ENCODE assay signal across 18 cellular contexts in genomic region chr15:63323798-63324651, GRCh38. TPM values are rescaled to one million over a fixed set of nuclear protein-coding genes. Genes with fewer than 3 reads are reported as not detected.
DNase-seq lines count a peak whose midpoint lies in the region; ATAC-seq, FAIRE-seq and TF ChIP-seq lines count a peak whose summit lies in the region.
"Had no signal": no experiment of that assay in that cellular context is flagged by ENCODE, and none has a peak within 500 bp of the region (broad histone marks: within the 10 kb centered on the region; RNA-seq: fewer than 3 reads in every experiment).

No MANE protein-coding gene starts in this region.

- TF ChIP-seq RAD21 in K562 (CRISPR knock-in tag; conservative IDR thresholded peaks at IDR 0.05 in 1 of 2, IDR thresholded peaks at IDR 0.05 in 1 of 2): no peak

- CTCF ChIA-PET in K562 (lab: Yijun Ruan, JAX; ENCODE audit: low intra/inter-chr PET ratio): no interaction called here

- H3K36me3 ChIP-seq in GM23248 (ENCODE audit: low read depth) (no peaks in the 10 kb centered on the region), K562 (ENCODE audit: control insufficient read depth, insufficient read depth, low read length) (no peaks in the 10 kb centered on the region)
- H3K36me3 ChIP-seq: upper lobe of right lung had no signal

- DNase-seq in AG10803 (ENCODE audit: low read depth) (peak; percentile 29), GM23248 (peak; percentile 67), K562 (ENCODE audit: extremely low read depth in 1 of 4, low spot score in 3 of 4) (no peak), midbrain (lab: John Stamatoyannopoulos, UW) (peak; percentile 4), RKO (ENCODE audit: low spot score) (no peak), NCI-H510A treated with DMSO at 0.1 percent for 48 hours (lab: John Stamatoyannopoulos, UW) (no peak), ACHN (no peak)
- DNase-seq: activated gamma-delta T cell treated with Interleukin-2 at 50 U/mL for 16 hours; AML-193; DMS153; NCI-H2081 treated with DMSO at 0.1 percent for 48 hours; SHP77; stimulated activated naive B cell treated with anti-CD40 and anti-IgM and Interleukin-4, amounts not matched to agents 10 μg/mL and 1 μg/mL and 100 μg/mL, for 72 hours; T1000; upper lobe of right lung had no signal

- H4K20me1 ChIP-seq in GM23248 (ENCODE audit: insufficient read depth) (no peaks in the 10 kb centered on the region), K562 (replicated peaks; ENCODE audit: control insufficient read depth, insufficient read depth, low read length) (no peaks in the 10 kb centered on the region)

- no peak overlapping the region for H3K27ac ChIP-seq in GM23248
- H3K27ac ChIP-seq in K562 (ENCODE audit: extremely low read depth, low read depth, low read length): no peak overlapping the region
- H3K27ac ChIP-seq: upper lobe of right lung had no signal

- H3K9me3 ChIP-seq in GM23248 (ENCODE audit: low read depth) (no peaks in the 10 kb centered on the region), K562 (replicated peaks; ENCODE audit: control insufficient read depth, insufficient read depth, low read depth, low read length) (no peaks in the 10 kb centered on the region)
- H3K9me3 ChIP-seq: upper lobe of right lung had no signal

- TF ChIP-seq CTCF in AG10803 (conservative IDR thresholded peaks at IDR 0.05; ENCODE audit: low read length) (no peak), K562 (IDR thresholded peaks at IDR 0.05 in 2 of 3, conservative IDR thresholded peaks at IDR 0.05 in 1 of 3; ENCODE audit: insufficient read depth in 2 of 3, low read depth in 1 of 3, low read length in 3 of 3) (no peak)

- in situ Hi-C loops in GM23248 (cut with MboI): no loop called here
- in situ Hi-C loops in K562 (cut with MboI): no loop called here
- in situ Hi-C loops in ACHN (cut with HindIII; ENCODE audit: low pct_ligation_motif_present, low pct_unique_long_range_greater_than_20kb, low sequenced_read_pairs): no loop called here

- no peak for FAIRE-seq in K562 (lab: Jason Lieb, UNC)
- FAIRE-seq: HTR-8/SVneo had no signal

- ATAC-seq in K562: no peak; the same call in 2 of the 3 replicates
- ATAC-seq in HG02678 (IDR thresholded peaks at IDR 0.05; ENCODE audit: unreplicated experiment): no peak
- ATAC-seq: upper lobe of right lung had no signal

- no peaks in the 10 kb centered on the region for H3K79me2 ChIP-seq in GM23248 (ENCODE audit: insufficient read depth)
- no peaks in the 10 kb centered on the region for H3K79me2 ChIP-seq in K562 (ENCODE audit: control insufficient read depth, insufficient read depth, low read length)

- H3K4me2 ChIP-seq in GM23248 (ENCODE audit: unreplicated experiment) (no peak overlapping the region), K562 (ENCODE audit: insufficient read depth, low read length) (no peak overlapping the region)

- no peak for TF ChIP-seq POLR2A in K562 (conservative IDR thresholded peaks at IDR 0.05)

- H3F3A ChIP-seq in GM23248 (ENCODE audit: insufficient read depth): peaks cover 21% of the 10 kb centered on the region

- no peak for TF ChIP-seq EP300 in K562 (IDR thresholded peaks at IDR 0.05; ENCODE audit: low read length)

- H3K4me3 ChIP-seq in AG10803 (ENCODE audit: low read length): no peak overlapping the region
- no peak overlapping the region for H3K4me3 ChIP-seq in GM23248
- H3K4me3 ChIP-seq in K562: no peak overlapping the region
- H3K4me3 ChIP-seq: upper lobe of right lung had no signal

- H2AFZ ChIP-seq in GM23248 (no peak overlapping the region), K562 (ENCODE audit: low read depth, low read length) (peak overlapping the region; percentile 27; the same call in 1 of the 2 replicates)

- intact Hi-C loops in K562 (cut with micrococcal nuclease): no loop called here

- H3K9ac ChIP-seq in GM23248 (no peak overlapping the region; the same call in 1 of the 2 replicates), K562 (ENCODE audit: insufficient read depth in 1 of 2, low read depth in 2 of 2, low read length in 2 of 2) (no peak overlapping the region)

- H3K27me3 ChIP-seq in GM23248 (replicated peaks; ENCODE audit: insufficient read depth): no peaks in the 10 kb centered on the region
- H3K27me3 ChIP-seq in K562 (ENCODE audit: control insufficient read depth in 2 of 2, insufficient read depth in 2 of 2, low read length in 2 of 2): no peaks in the 10 kb centered on the region
- H3K27me3 ChIP-seq: upper lobe of right lung had no signal

- no peaks in the 10 kb centered on the region for H3K9me1 ChIP-seq in K562 (ENCODE audit: control insufficient read depth, insufficient read depth, low read length)

- H3K9me2 ChIP-seq in GM23248 (ENCODE audit: insufficient read depth): no peaks in the 10 kb centered on the region

- H3K4me1 ChIP-seq in GM23248 (ENCODE audit: insufficient read depth) (peaks cover 10% of the 10 kb centered on the region; the same call in 1 of the 2 replicates), K562 (replicated peaks in 1 of 2; ENCODE audit: control insufficient read depth in 2 of 2, insufficient read depth in 2 of 2, low read length in 2 of 2) (peaks cover 2 to 6% of the 10 kb centered on the region in 2 experiments; a peak in 3 of 5 replicates)
- H3K4me1 ChIP-seq: upper lobe of right lung had no signal

- no TSS peak for BruUV-seq in K562 (replicated peaks; lab: Mats Ljungman, UMichigan)

- WGBS in GM23248 (ENCODE audit: low coverage in 1 of 2, low lambda C conversion rate in 2 of 2, missing lambda C conversion rate in 2 of 2), 2 experiments: 58 to 61% methylated on average over 9 of the region's 9 CpGs
- 37% methylated on average over 9 of the region's 9 CpGs for WGBS in K562 (ENCODE audit: insufficient coverage, low coverage, missing lambda C conversion rate)

- POLR2A ChIA-PET in K562 (lab: Yijun Ruan, JAX): interaction anchor here (1.3 to 2.0 kb wide), 2 partner anchors 8 to 15 kb away, joined by 3 to 4 read pairs; no protein-coding TSS in a partner anchor

TF ChIP-seq in K562, 482 proteins besides CTCF, POLR2A, EP300 and RAD21:
- TF ChIP-seq NFIC (IDR thresholded peaks at IDR 0.05): peak; percentile 78
- no peak for TF ChIP-seq FOXO4 (CRISPR knock-in tag; IDR thresholded peaks at IDR 0.05)
- no peak for TF ChIP-seq OTX1 (CRISPR knock-in tag; IDR thresholded peaks at IDR 0.05)
- no peak for TF ChIP-seq FOXM1 (IDR thresholded peaks at IDR 0.05; ENCODE audit: low read depth)
- no peak for TF ChIP-seq FOXM1 (CRISPR knock-in tag; IDR thresholded peaks at IDR 0.05; ENCODE audit: low read depth)
- TF ChIP-seq MEIS2 (IDR thresholded peaks at IDR 0.05; ENCODE audit: partially characterized antibody): peak; percentile 38

RNA-seq across cellular contexts. Expression of gene APH1B, which starts 46.6 kb away (rescaled TPM):
- 15.8 and 18.6 TPM in 2 replicates for total RNA-seq in GM23248 (2014; rRNA removed; shearing (Covaris generic))
- polyA plus RNA-seq in GM23248 (2016; fragmentation: Nextera tagmentation; extraction: Ambion mirVana) (40.5 and 43.2 TPM in 2 replicates), K562 (2011; rRNA removed) (4.8 and 7.0 TPM in 2 replicates), K562 (2014; fragmentation: Illumina TruSeq; extraction: Trizol) (6.1 and 6.9 TPM in 2 replicates), K562 (2014; fragmentation: Nextera tagmentation; extraction: Ambion mirVana) (1 to 10 TPM; 7.0 to 8.7 TPM), K562 (2014; rRNA removed) (6.8 and 7.3 TPM in 2 replicates)
- 10.5 and 13.7 TPM in 2 replicates for total RNA-seq in K562 (2011; cell fraction: chromatin; rRNA removed; ENCODE audit: low replicate concordance)
- total RNA-seq in K562 (2011; cell fraction: nucleolus; rRNA removed): 7.7 and 8.8 TPM in 2 replicates
- 13.9 and 14.7 TPM in 2 replicates for total RNA-seq in K562 (2011; cell fraction: nucleoplasm; rRNA removed)
- total RNA-seq in K562 (2014; rRNA removed) (4.9 and 5.1 TPM in 2 replicates), K562 (2014; rRNA removed; fragmentation: Illumina TruSeq; extraction: Trizol) (9.0 and 9.1 TPM in 2 replicates), K562 (2015; rRNA removed; fragmentation: Illumina TruSeq; extraction: Trizol) (8.9 and 9.6 TPM in 2 replicates), K562 (2021) (9.7 and 10.6 TPM in 2 replicates)
- polyA plus RNA-seq in K562 (2011; cell fraction: cytosol; rRNA removed): 3.0 and 3.2 TPM in 2 replicates
- polyA plus RNA-seq in K562 (2011; cell fraction: nucleus; rRNA removed): 7.9 and 9.8 TPM in 2 replicates
- polyA plus RNA-seq in K562 (2012): 9.1 and 10.8 TPM in 2 replicates
- polyA minus RNA-seq in K562 (2011; rRNA and poly(A)+ RNA removed): 4.6 and 6.9 TPM in 2 replicates
- polyA minus RNA-seq in K562 (2011; cell fraction: cytosol; rRNA and poly(A)+ RNA removed): 3.6 and 8.8 TPM in 2 replicates
- polyA minus RNA-seq in K562 (2011; cell fraction: nucleus; rRNA and poly(A)+ RNA removed): 5.0 and 5.1 TPM in 2 replicates

RNA-seq across cellular contexts. Expression of gene CA12, which starts 57.6 kb away (rescaled TPM):
- 41.1 and 41.8 TPM in 2 replicates for total RNA-seq in GM23248 (2014; rRNA removed; shearing (Covaris generic))
- polyA plus RNA-seq in GM23248 (2016; fragmentation: Nextera tagmentation; extraction: Ambion mirVana): 40.9 and 42.1 TPM in 2 replicates
- 0.25 and 0.33 TPM in 2 replicates for total RNA-seq in K562 (2011; cell fraction: chromatin; rRNA removed; ENCODE audit: low replicate concordance)
- not detected in 2 replicates for total RNA-seq in K562 (2011; cell fraction: nucleolus; rRNA removed)
- not detected in 2 replicates for total RNA-seq in K562 (2011; cell fraction: nucleoplasm; rRNA removed)
- 0.16 and 0.18 TPM in 2 replicates for total RNA-seq in K562 (2014; rRNA removed)
- total RNA-seq in K562 (2014; rRNA removed; fragmentation: Illumina TruSeq; extraction: Trizol): 0.07 and 0.13 TPM in 2 replicates
- 0.22 and 0.23 TPM in 2 replicates for total RNA-seq in K562 (2015; rRNA removed; fragmentation: Illumina TruSeq; extraction: Trizol)
- total RNA-seq in K562 (2021): 0.07 and 0.09 TPM in 2 replicates
- 0.01 and 0.05 TPM in 2 replicates for polyA plus RNA-seq in K562 (2011; rRNA removed)
- polyA plus RNA-seq in K562 (2011; cell fraction: cytosol; rRNA removed): 0.09 TPM in 1 of 2 replicates, not detected in the other
- polyA plus RNA-seq in K562 (2011; cell fraction: nucleus; rRNA removed): 0.11 and 0.42 TPM in 2 replicates
- polyA plus RNA-seq in K562 (2012): 0.72 and 5.0 TPM in 2 replicates
- 0.19 and 0.47 TPM in 2 replicates for polyA plus RNA-seq in K562 (2014; fragmentation: Illumina TruSeq; extraction: Trizol)
- under 1 TPM in 1 of 2 experiments, not detected in 1; 0.11 TPM for polyA plus RNA-seq in K562 (2014; fragmentation: Nextera tagmentation; extraction: Ambion mirVana)
- polyA plus RNA-seq in K562 (2014; rRNA removed): 0.78 and 0.89 TPM in 2 replicates
- 0.04 and 0.12 TPM in 2 replicates for polyA minus RNA-seq in K562 (2011; rRNA and poly(A)+ RNA removed)
- not detected in 2 replicates for polyA minus RNA-seq in K562 (2011; cell fraction: cytosol; rRNA and poly(A)+ RNA removed)
- 0.11 TPM in 1 of 2 replicates, not detected in the other for polyA minus RNA-seq in K562 (2011; cell fraction: nucleus; rRNA and poly(A)+ RNA removed)
- total RNA-seq: activated CD8-positive, alpha-beta memory T cell treated with anti-CD3 and anti-CD28 coated beads for 36 hours had no signal

Comparison
In these comparisons a context has a peak if more than half of its experiments do, and no peak if none do; other contexts are left out.
1. DNase-seq: peak in AG10803 (single experiment), GM23248 (single experiment) and midbrain (single experiment); none in K562 (0 of 4), RKO (single experiment), NCI-H510A treated with DMSO at 0.1 percent for 48 hours (single experiment) and ACHN (single experiment).
2. RNA of gene CA12, which starts 57.6 kb away (total RNA-seq): 41.1 to 41.8 TPM in GM23248; 0.07 to 0.33 TPM in K562; every median in the first group is over 10 times any median in the second.